In the genomic region with DNA sequence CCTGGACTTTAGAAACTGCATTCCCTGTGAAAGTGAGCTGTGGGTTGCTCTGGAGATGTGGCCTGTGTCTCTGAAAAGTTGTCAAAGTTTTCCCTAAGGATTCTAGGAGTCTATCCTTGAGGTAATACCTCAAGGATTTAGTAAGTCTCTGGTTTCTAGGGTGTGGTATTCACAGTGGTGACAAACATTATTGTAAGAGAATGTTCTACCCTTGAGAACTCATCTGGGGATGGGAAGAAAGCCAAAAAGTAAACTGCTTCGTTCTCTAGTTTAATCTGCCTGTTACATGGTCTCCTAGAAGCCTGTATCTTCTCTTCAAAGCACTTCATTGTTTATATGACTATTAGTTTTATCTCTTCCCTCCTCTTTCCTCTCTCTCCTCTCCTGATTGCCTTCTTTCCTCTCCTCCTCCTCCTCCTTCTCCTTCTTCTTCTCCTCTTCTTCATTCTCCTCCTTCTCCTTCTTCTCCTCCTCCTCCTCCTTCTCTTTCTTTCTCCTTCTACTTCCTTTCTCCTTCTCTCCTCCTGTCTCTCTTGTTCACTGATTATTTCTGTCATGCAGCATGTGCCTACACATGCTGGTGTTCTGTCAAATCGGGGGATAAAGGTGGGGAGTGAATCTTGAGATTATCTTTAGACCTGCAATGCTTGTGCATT, we compare ENCODE assay signal across 1 cellular context.
TF ChIP-seq lines count a peak whose summit lies in the region.

No MANE protein-coding gene starts in this region.

TF ChIP-seq in HEK293, 187 proteins besides CTCF, POLR2A, EP300 and RAD21 (continued from another document):
- TF ChIP-seq, protein P1, sequence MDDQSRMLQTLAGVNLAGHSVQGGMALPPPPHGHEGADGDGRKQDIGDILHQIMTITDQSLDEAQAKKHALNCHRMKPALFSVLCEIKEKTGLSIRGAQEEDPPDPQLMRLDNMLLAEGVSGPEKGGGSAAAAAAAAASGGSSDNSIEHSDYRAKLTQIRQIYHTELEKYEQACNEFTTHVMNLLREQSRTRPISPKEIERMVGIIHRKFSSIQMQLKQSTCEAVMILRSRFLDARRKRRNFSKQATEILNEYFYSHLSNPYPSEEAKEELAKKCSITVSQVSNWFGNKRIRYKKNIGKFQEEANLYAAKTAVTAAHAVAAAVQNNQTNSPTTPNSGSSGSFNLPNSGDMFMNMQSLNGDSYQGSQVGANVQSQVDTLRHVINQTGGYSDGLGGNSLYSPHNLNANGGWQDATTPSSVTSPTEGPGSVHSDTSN (CRISPR knock-in tag; IDR thresholded peaks at IDR 0.05) = no peak
- TF ChIP-seq KLF1 (tag by site-specific recombination; IDR thresholded peaks at IDR 0.05) (0 out of 2 replicates have a peak, but pooled peaks have one; percentile 32), SCRT2 (tag by site-specific recombination; IDR thresholded peaks at IDR 0.05) (no peak)
- TF ChIP-seq, protein P2, sequence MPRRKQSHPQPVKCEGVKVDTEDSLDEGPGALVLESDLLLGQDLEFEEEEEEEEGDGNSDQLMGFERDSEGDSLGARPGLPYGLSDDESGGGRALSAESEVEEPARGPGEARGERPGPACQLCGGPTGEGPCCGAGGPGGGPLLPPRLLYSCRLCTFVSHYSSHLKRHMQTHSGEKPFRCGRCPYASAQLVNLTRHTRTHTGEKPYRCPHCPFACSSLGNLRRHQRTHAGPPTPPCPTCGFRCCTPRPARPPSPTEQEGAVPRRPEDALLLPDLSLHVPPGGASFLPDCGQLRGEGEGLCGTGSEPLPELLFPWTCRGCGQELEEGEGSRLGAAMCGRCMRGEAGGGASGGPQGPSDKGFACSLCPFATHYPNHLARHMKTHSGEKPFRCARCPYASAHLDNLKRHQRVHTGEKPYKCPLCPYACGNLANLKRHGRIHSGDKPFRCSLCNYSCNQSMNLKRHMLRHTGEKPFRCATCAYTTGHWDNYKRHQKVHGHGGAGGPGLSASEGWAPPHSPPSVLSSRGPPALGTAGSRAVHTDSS (tag by site-specific recombination; IDR thresholded peaks at IDR 0.05) = peak; percentile 42; the same call in 1 of the 2 replicates
- TF ChIP-seq, protein P3, sequence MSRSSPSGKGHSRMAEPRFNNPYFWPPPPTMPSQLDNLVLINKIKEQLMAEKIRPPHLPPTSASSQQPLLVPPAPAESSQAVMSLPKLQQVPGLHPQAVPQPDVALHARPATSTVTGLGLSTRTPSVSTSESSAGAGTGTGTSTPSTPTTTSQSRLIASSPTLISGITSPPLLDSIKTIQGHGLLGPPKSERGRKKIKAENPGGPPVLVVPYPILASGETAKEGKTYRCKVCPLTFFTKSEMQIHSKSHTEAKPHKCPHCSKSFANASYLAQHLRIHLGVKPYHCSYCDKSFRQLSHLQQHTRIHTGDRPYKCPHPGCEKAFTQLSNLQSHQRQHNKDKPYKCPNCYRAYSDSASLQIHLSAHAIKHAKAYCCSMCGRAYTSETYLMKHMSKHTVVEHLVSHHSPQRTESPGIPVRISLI (tag by site-specific recombination; IDR thresholded peaks at IDR 0.05) = no peak
